ENCODE assay signal across 24 cellular contexts in the genomic region with DNA sequence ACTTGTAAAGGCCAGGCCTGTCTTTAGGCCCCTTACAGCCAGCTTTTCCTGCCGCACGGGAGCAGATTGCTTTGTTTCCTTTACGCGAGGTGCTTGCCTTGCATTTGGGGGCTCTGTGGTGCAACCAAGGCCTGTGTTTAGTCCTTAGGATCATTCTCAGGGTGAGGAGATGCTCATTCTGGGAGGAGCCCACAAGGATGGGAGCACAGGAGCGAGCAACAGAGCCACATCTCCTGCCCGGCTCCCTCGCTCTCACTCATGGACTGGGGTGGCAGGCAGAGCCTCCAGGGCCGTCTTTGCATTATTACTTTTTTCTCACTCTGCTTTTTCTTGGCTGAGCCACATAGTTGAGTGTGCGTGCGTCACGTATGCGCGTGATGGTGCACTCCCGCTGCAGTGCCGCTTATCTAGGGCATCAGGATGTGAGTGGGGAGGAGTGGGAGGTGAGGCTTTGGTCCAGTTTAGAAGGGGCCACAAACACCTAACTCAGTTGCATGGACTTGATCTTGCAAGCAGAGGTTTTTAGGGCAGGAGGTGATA.
"Had no signal": no experiment of that assay in that cellular context is flagged by ENCODE, and none has a peak within 500 bp of the region (broad histone marks: within the 10 kb centered on the region; RNA-seq: fewer than 3 reads in every experiment).

No MANE protein-coding gene starts in this region.

- H3K36me3 ChIP-seq: uterus had no signal

- H3K27ac Mint-ChIP-seq: activated CD4-positive, alpha-beta memory T cell treated with anti-CD3 and anti-CD28 coated beads for 36 hours; activated CD8-positive, alpha-beta memory T cell treated with anti-CD3 and anti-CD28 coated beads, Interleukin-2, amount 10 ng/mL, durations not matched to agents 7 days and 5 days; activated naive CD4-positive, alpha-beta T cell treated with anti-CD3 and anti-CD28 coated beads for 36 hours; memory B cell; natural killer cell had no signal

- H3K27ac ChIP-seq: ascending aorta, gastrocnemius medialis, left lung, neutrophil, parathyroid adenoma, right lobe of liver, tibial artery, uterus, WERI-Rb-1 had no signal

- H3K4me3 ChIP-seq: ascending aorta, gastrocnemius medialis, left lung, right lobe of liver, smooth muscle cell, tibial artery, uterus had no signal

- H3K27me3 Mint-ChIP-seq: activated CD4-positive, alpha-beta memory T cell treated with anti-CD3 and anti-CD28 coated beads for 36 hours; activated CD8-positive, alpha-beta memory T cell treated with anti-CD3 and anti-CD28 coated beads, Interleukin-2, amount 10 ng/mL, durations not matched to agents 7 days and 5 days; central memory CD8-positive, alpha-beta T cell; memory B cell; stimulated activated memory B cell treated with anti-CD40 and anti-IgM and Interleukin-4, amounts not matched to agents 10 μg/mL and 1 μg/mL and 100 μg/mL, for 72 hours had no signal

- H3K9me3 Mint-ChIP-seq: activated CD4-positive, alpha-beta memory T cell treated with anti-CD3 and anti-CD28 coated beads for 36 hours; activated naive CD4-positive, alpha-beta T cell treated with anti-CD3 and anti-CD28 coated beads for 36 hours; central memory CD8-positive, alpha-beta T cell; memory B cell; natural killer cell; stimulated activated memory B cell treated with anti-CD40 and anti-IgM and Interleukin-4, amounts not matched to agents 10 μg/mL and 1 μg/mL and 100 μg/mL, for 72 hours had no signal

- H3K4me1 Mint-ChIP-seq: activated CD8-positive, alpha-beta memory T cell treated with anti-CD3 and anti-CD28 coated beads, Interleukin-2, amount 10 ng/mL, durations not matched to agents 7 days and 5 days had no signal

- H3K9me3 ChIP-seq: ascending aorta, gastrocnemius medialis, left lung, neutrophil, right lobe of liver, tibial artery, uterus had no signal

- H3K4me1 ChIP-seq: parathyroid adenoma, tibial artery, uterus had no signal

- H3K27me3 ChIP-seq: ascending aorta, gastrocnemius medialis, left lung, neutrophil, right lobe of liver, tibial artery, uterus had no signal

- DNase-seq: activated CD4-positive, alpha-beta memory T cell treated with anti-CD3 and anti-CD28 coated beads for 36 hours; activated CD8-positive, alpha-beta memory T cell treated with anti-CD3 and anti-CD28 coated beads, Interleukin-2, amount 10 ng/mL, durations not matched to agents 7 days and 5 days; activated naive CD4-positive, alpha-beta T cell treated with anti-CD3 and anti-CD28 coated beads for 36 hours; cortex of kidney; effector CD4-positive, alpha-beta T cell; gastrocnemius medialis; kidney; left lung; natural killer cell; stimulated activated CD4-positive, alpha-beta T cell treated with anti-CD3 and anti-CD28 coated beads, Interleukin-4, amount 100 ng/mL, for 24 hours; SW 1271; T-helper 2 cell; tibial artery; uterus; WERI-Rb-1 had no signal

- H3K4me3 Mint-ChIP-seq: activated CD4-positive, alpha-beta memory T cell treated with anti-CD3 and anti-CD28 coated beads for 36 hours; activated CD8-positive, alpha-beta memory T cell treated with anti-CD3 and anti-CD28 coated beads, Interleukin-2, amount 10 ng/mL, durations not matched to agents 7 days and 5 days; activated naive CD4-positive, alpha-beta T cell treated with anti-CD3 and anti-CD28 coated beads for 36 hours; central memory CD8-positive, alpha-beta T cell; memory B cell; natural killer cell; stimulated activated memory B cell treated with anti-CD40 and anti-IgM and Interleukin-4, amounts not matched to agents 10 μg/mL and 1 μg/mL and 100 μg/mL, for 72 hours had no signal

- ATAC-seq: activated CD8-positive, alpha-beta memory T cell treated with anti-CD3 and anti-CD28 coated beads, Interleukin-2, amount 10 ng/mL, durations not matched to agents 7 days and 5 days; esophagus mucosa; gastrocnemius medialis; left lung; natural killer cell; right lobe of liver; stimulated activated memory B cell treated with anti-CD40 and anti-IgM and Interleukin-4, amounts not matched to agents 10 μg/mL and 1 μg/mL and 100 μg/mL, for 72 hours had no signal
